Comparison of ENCODE assay signal across 12 cellular contexts in genomic region chr2:80288576-80288975, GRCh38. TPM values are rescaled to one million over a fixed set of nuclear protein-coding genes. Genes with fewer than 3 reads are reported as not detected.
DNase-seq lines count a peak whose midpoint lies in the region; ATAC-seq lines count a peak whose summit lies in the region.
"Had no signal": no experiment of that assay in that cellular context is flagged by ENCODE, and none has a peak within 500 bp of the region (broad histone marks: within the 10 kb centered on the region; RNA-seq: fewer than 3 reads in every experiment).

No MANE protein-coding gene starts in this region.

- ATAC-seq in HG03135 (IDR thresholded peaks at IDR 0.05; ENCODE audit: unreplicated experiment): no peak
- ATAC-seq: A549 had no signal

- H3K27ac ChIP-seq in layer of hippocampus (ENCODE audit: low read depth, low read length) (peak overlapping the region; percentile 35), temporal lobe (ENCODE audit: low read depth, low read length) (peak overlapping the region; percentile 79)
- H3K27ac ChIP-seq: A549, right lobe of liver had no signal

- H3K27me3 ChIP-seq in layer of hippocampus (ENCODE audit: control insufficient read depth, insufficient read depth, low read length): no peaks in the 10 kb centered on the region
- H3K27me3 ChIP-seq: right lobe of liver had no signal

- DNase-seq in NCI-H1092 treated with DMSO at 0.1 percent for 48 hours (lab: John Stamatoyannopoulos, UW) (peak; percentile 25), NCI-H1092 (lab: John Stamatoyannopoulos, UW) (no peak), astrocyte of the hippocampus (ENCODE audit: low read depth, low spot score) (peak; percentile 32), NCI-H226 (no peak)
- no peak for DNase-seq in stimulated activated naive CD4-positive, alpha-beta T cell treated with Interleukin-2 at 50 U/mL for 16 hours (lab: John Stamatoyannopoulos, UW)
- DNase-seq: activated CD4-positive, alpha-beta T cell treated with anti-CD3 and anti-CD28 coated beads for 48 hours; activated naive CD4-positive, alpha-beta T cell treated with anti-CD3 and anti-CD28 coated beads, Interleukin-2, amount 10 ng/mL, durations not matched to agents 7 days and 5 days; right lobe of liver had no signal

RNA-seq across cellular contexts. Expression of gene LRRTM1, which starts 16.0 kb away (rescaled TPM):
- total RNA-seq in temporal lobe: 10.6 TPM

Comparison
In these comparisons a context has a peak if more than half of its experiments do, and no peak if none do; other contexts are left out.
1. DNase-seq: peak in NCI-H1092 treated with DMSO at 0.1 percent for 48 hours (single experiment) and astrocyte of the hippocampus (single experiment); none in NCI-H1092 (single experiment), NCI-H226 (single experiment) and stimulated activated naive CD4-positive, alpha-beta T cell treated with Interleukin-2 at 50 U/mL for 16 hours (single experiment).